9 cellular contexts compared by ENCODE assay signal in the genomic region with DNA sequence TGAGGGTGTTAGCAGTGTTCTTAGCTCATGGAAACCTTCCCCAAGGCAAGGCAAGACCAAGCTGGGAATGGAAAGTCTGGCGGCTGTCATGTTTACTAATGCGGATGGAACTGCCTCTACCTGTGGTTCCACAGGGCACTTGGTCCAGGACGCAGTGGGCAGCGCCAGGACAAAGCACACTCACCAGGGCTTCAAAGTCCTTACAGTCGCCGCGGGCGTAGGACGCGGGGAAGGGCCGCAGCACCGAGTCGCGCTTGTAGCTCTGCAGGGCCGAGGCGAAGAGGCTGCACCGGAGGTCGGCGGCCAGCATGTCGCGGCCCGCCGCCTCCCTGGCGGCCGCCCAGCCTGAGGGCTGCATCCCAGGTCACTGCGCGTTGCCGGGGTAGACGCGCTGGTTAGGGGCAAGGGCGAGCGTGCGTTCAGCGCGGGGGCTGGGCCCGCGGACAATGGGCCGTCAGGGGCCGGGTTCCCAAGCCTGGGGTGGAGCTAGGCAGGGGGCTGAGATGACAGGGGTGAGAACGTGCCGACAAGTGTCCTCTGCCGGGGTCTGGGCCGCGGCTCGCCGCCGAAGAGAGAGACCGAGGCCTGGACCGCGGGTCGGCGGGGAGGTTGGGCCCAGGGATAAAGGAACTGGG. TPM values are rescaled to one million over a fixed set of nuclear protein-coding genes. Genes with fewer than 3 reads are reported as not detected.
DNase-seq lines count a peak whose midpoint lies in the region; ATAC-seq, FAIRE-seq and TF ChIP-seq lines count a peak whose summit lies in the region.
"Had no signal": no experiment of that assay in that cellular context is flagged by ENCODE, and none has a peak within 500 bp of the region (broad histone marks: within the 10 kb centered on the region; RNA-seq: fewer than 3 reads in every experiment).

No MANE protein-coding gene starts in this region.

- H3K9me3 Mint-ChIP-seq in stimulated activated effector memory CD8-positive, alpha-beta T cell treated with anti-CD3 and anti-CD28 coated beads, Interleukin-12 subunit alpha, Interleukin-12 subunit beta, amount 100 ng/mL, for 72 hours, result no peaks in the 10 kb centered on the region

- peak overlapping the region; percentile 75 for H3K4me3 ChIP-seq in GM12875 (ENCODE audit: low read depth, low read length)
- H3K4me3 ChIP-seq in bronchial epithelial cell (ENCODE audit: low read depth, low read length), result peak overlapping the region; percentile 71

- no peaks in the 10 kb centered on the region for H3K27me3 ChIP-seq in bronchial epithelial cell (ENCODE audit: control insufficient read depth, insufficient read depth, low read length)

- no peak for FAIRE-seq in bronchial epithelial cell (lab: Jason Lieb, UNC)

- H3K4me3 Mint-ChIP-seq in stimulated activated effector memory CD8-positive, alpha-beta T cell treated with anti-CD3 and anti-CD28 coated beads, Interleukin-12 subunit alpha, Interleukin-12 subunit beta, amount 100 ng/mL, for 72 hours, result peak overlapping the region; percentile 81

- ATAC-seq in HG02763 (IDR thresholded peaks at IDR 0.05; ENCODE audit: unreplicated experiment), result peak; percentile 27
- peak; percentile 50 for ATAC-seq in stimulated activated effector memory CD8-positive, alpha-beta T cell treated with anti-CD3 and anti-CD28 coated beads, Interleukin-12 subunit alpha, Interleukin-12 subunit beta, amount 100 ng/mL, for 72 hours

- no peaks in the 10 kb centered on the region for H3K36me3 ChIP-seq in bronchial epithelial cell (ENCODE audit: control insufficient read depth, insufficient read depth, low read length)

- in situ Hi-C loops in ACHN (cut with HindIII; ENCODE audit: low pct_ligation_motif_present, low pct_unique_long_range_greater_than_20kb, low sequenced_read_pairs), result no loop called here

- DNase-seq in ACHN (peak; percentile 31), NCI-H526 treated with DMSO at 0.1 percent for 48 hours (lab: John Stamatoyannopoulos, UW) (peak; percentile 51), bronchial epithelial cell (ENCODE audit: low read depth) (peak; percentile 25), kidney tubule cell (ENCODE audit: low spot score) (peak; percentile 41), midbrain (lab: John Stamatoyannopoulos, UW) (no peak)
- DNase-seq in stimulated activated effector memory CD8-positive, alpha-beta T cell treated with anti-CD3 and anti-CD28 coated beads, Interleukin-12 subunit alpha, Interleukin-12 subunit beta, amount 100 ng/mL, for 72 hours (ENCODE audit: low spot score in 2 of 2), result no peak

- peaks cover 30% of the 10 kb centered on the region for H3K4me1 Mint-ChIP-seq in stimulated activated effector memory CD8-positive, alpha-beta T cell treated with anti-CD3 and anti-CD28 coated beads, Interleukin-12 subunit alpha, Interleukin-12 subunit beta, amount 100 ng/mL, for 72 hours

- H3K27ac Mint-ChIP-seq in stimulated activated effector memory CD8-positive, alpha-beta T cell treated with anti-CD3 and anti-CD28 coated beads, Interleukin-12 subunit alpha, Interleukin-12 subunit beta, amount 100 ng/mL, for 72 hours, result peak overlapping the region; percentile 85

- peaks cover 6% of the 10 kb centered on the region for H3K36me3 Mint-ChIP-seq in stimulated activated effector memory CD8-positive, alpha-beta T cell treated with anti-CD3 and anti-CD28 coated beads, Interleukin-12 subunit alpha, Interleukin-12 subunit beta, amount 100 ng/mL, for 72 hours

- TF ChIP-seq CTCF in GM12875 (IDR thresholded peaks at IDR 0.05; ENCODE audit: borderline replicate concordance, insufficient read depth, low read depth, low read length), result no peak
- TF ChIP-seq CTCF in bronchial epithelial cell (IDR thresholded peaks at IDR 0.05; ENCODE audit: insufficient read depth, low read length, severe bottlenecking), result no peak

RNA-seq across cellular contexts. Expression of a gene that starts 0.5 kb away (rescaled TPM):
- total RNA-seq in bronchial epithelial cell, result 1.5 and 2.1 TPM in 2 replicates

RNA-seq across cellular contexts. Expression of a gene that starts 9.7 kb away (rescaled TPM):
- not detected in 2 replicates for total RNA-seq in bronchial epithelial cell
- total RNA-seq: LHCN-M2 had no signal

RNA-seq across cellular contexts. Expression of a gene that starts 18.3 kb away (rescaled TPM):
- not detected in 2 replicates for total RNA-seq in bronchial epithelial cell
- total RNA-seq: LHCN-M2 had no signal

Comparison
In these comparisons a context has a peak if more than half of its experiments do, and no peak if none do; other contexts are left out.
1. DNase-seq: peak in ACHN (single experiment), NCI-H526 treated with DMSO at 0.1 percent for 48 hours (single experiment), bronchial epithelial cell (single experiment) and kidney tubule cell (single experiment); none in stimulated activated effector memory CD8-positive, alpha-beta T cell treated with anti-CD3 and anti-CD28 coated beads, Interleukin-12 subunit alpha, Interleukin-12 subunit beta, amount 100 ng/mL, for 72 hours (0 of 2) and midbrain (single experiment).